Comparison of ENCODE assay signal across 13 cellular contexts in the genomic region with DNA sequence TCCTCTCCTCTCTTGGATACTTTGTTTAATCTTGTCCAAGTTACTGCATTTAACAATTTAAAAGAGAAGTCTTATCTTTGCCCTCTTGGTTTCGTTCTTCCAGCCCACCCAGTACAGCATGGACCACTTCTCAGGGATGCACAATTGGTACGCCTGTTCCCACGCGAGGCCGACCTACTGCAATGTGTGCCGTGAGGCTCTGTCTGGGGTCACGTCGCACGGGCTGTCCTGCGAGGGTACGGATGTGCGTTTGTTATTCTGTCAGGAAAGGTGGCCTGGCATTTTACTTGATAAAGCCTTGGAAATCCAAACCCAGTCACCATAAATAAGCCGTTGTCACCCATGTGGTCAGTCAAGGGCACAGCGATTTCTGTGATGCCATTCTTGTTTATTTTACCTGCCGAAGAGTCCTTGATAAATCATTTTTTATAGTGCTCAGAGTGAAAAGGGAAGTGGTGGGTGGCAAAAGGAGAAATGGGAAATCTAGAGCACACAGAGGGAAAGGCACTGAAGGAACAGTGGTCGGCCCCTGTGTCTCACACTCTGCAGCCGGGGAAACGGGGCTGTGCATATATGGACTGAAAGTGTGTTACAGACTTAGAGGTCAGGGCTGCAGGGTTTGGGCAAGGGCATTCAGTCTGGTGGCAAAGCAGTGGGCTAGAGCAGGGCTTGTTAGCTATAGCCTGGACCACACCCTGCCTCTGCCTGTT.
A peak's percentile ranks its signal among the peaks of the same experiment; 100 is the strongest.
DNase-seq lines count a peak whose midpoint lies in the region; ATAC-seq and TF ChIP-seq lines count a peak whose summit lies in the region.
"Had no signal": no experiment of that assay in that cellular context is flagged by ENCODE, and none has a peak within 500 bp of the region (broad histone marks: within the 10 kb centered on the region; RNA-seq: fewer than 3 reads in every experiment).

No MANE protein-coding gene starts in this region.

- H3K27me3 Mint-ChIP-seq in stimulated activated naive CD8-positive, alpha-beta T cell treated with anti-CD3 and anti-CD28 coated beads, Interleukin-15, Interleukin-2, amounts not matched to agents 100 ng/mL and 50 ng/mL, for 24 hours = no peaks in the 10 kb centered on the region
- H3K27me3 Mint-ChIP-seq in stimulated activated naive CD8-positive, alpha-beta T cell treated with anti-CD3 and anti-CD28 coated beads, Interleukin-15, amount 100 ng/mL, for 72 hours = no peaks in the 10 kb centered on the region
- no peaks in the 10 kb centered on the region for H3K27me3 Mint-ChIP-seq in activated T-helper 17 cell treated with anti-CD3 and anti-CD28 coated beads, Interleukin-2, amount 50 U/mL, for 72 hours
- no peaks in the 10 kb centered on the region for H3K27me3 Mint-ChIP-seq in neural progenitor cell (ENCODE audit: insufficient read depth, low read depth)

- no peak for ATAC-seq in stimulated activated naive CD8-positive, alpha-beta T cell treated with anti-CD3 and anti-CD28 coated beads, Interleukin-15, amount 100 ng/mL, for 72 hours
- ATAC-seq in activated T-helper 17 cell treated with anti-CD3 and anti-CD28 coated beads, Interleukin-2, amount 50 U/mL, for 72 hours (replicated peaks) = no peak
- ATAC-seq in HG02571 (IDR thresholded peaks at IDR 0.05; ENCODE audit: unreplicated experiment) (no peak), GM18520 (IDR thresholded peaks at IDR 0.05; ENCODE audit: unreplicated experiment) (no peak)

- H3K27ac ChIP-seq in neural progenitor cell = no peak overlapping the region
- H3K27ac ChIP-seq: ascending aorta, SJSA1, upper lobe of left lung had no signal

- no peak for DNase-seq in stimulated activated naive CD8-positive, alpha-beta T cell treated with anti-CD3 and anti-CD28 coated beads, Interleukin-15, amount 100 ng/mL, for 72 hours
- DNase-seq in neural progenitor cell (ENCODE audit: low spot score) (no peak), NCI-H526 (lab: John Stamatoyannopoulos, UW) (no peak)
- DNase-seq in activated CD4-positive, alpha-beta T cell treated with anti-CD3 and anti-CD28 coated beads for 48 hours = no peak
- DNase-seq: dermis blood vessel endothelial cell, DMS79 treated with DMSO at 0.1 percent for 48 hours had no signal

- TF ChIP-seq CTCF in neural progenitor cell (IDR thresholded peaks at IDR 0.05) = no peak

- H3F3A ChIP-seq in neural progenitor cell (ENCODE audit: low read depth) = no peaks in the 10 kb centered on the region

- H3K36me3 ChIP-seq in neural progenitor cell = no peaks in the 10 kb centered on the region

- no peaks in the 10 kb centered on the region for H4K20me1 ChIP-seq in neural progenitor cell (ENCODE audit: low read depth)

- H3K9me3 Mint-ChIP-seq in stimulated activated naive CD8-positive, alpha-beta T cell treated with anti-CD3 and anti-CD28 coated beads, Interleukin-15, Interleukin-2, amounts not matched to agents 100 ng/mL and 50 ng/mL, for 24 hours = no peaks in the 10 kb centered on the region
- H3K9me3 Mint-ChIP-seq in stimulated activated naive CD8-positive, alpha-beta T cell treated with anti-CD3 and anti-CD28 coated beads, Interleukin-15, amount 100 ng/mL, for 72 hours = no peaks in the 10 kb centered on the region
- H3K9me3 Mint-ChIP-seq in activated T-helper 17 cell treated with anti-CD3 and anti-CD28 coated beads, Interleukin-2, amount 50 U/mL, for 72 hours = no peaks in the 10 kb centered on the region
- no peaks in the 10 kb centered on the region for H3K9me3 Mint-ChIP-seq in neural progenitor cell

- H3K79me2 ChIP-seq in neural progenitor cell (ENCODE audit: low read depth) = no peaks in the 10 kb centered on the region

- H3K4me1 ChIP-seq in neural progenitor cell = no peaks in the 10 kb centered on the region
- H3K4me1 ChIP-seq: upper lobe of left lung had no signal

- no peak overlapping the region for H3K4me3 ChIP-seq in neural progenitor cell
- H3K4me3 ChIP-seq: ascending aorta, SJSA1, upper lobe of left lung had no signal

- no peaks in the 10 kb centered on the region for H3K27me3 ChIP-seq in neural progenitor cell
- H3K27me3 ChIP-seq: ascending aorta, SJSA1, upper lobe of left lung had no signal

- H3K4me3 Mint-ChIP-seq in stimulated activated naive CD8-positive, alpha-beta T cell treated with anti-CD3 and anti-CD28 coated beads, Interleukin-15, Interleukin-2, amounts not matched to agents 100 ng/mL and 50 ng/mL, for 24 hours = no peak overlapping the region
- H3K4me3 Mint-ChIP-seq in stimulated activated naive CD8-positive, alpha-beta T cell treated with anti-CD3 and anti-CD28 coated beads, Interleukin-15, amount 100 ng/mL, for 72 hours = no peak overlapping the region
- H3K4me3 Mint-ChIP-seq in activated T-helper 17 cell treated with anti-CD3 and anti-CD28 coated beads, Interleukin-2, amount 50 U/mL, for 72 hours = no peak overlapping the region
- no peak overlapping the region for H3K4me3 Mint-ChIP-seq in neural progenitor cell

- no peaks in the 10 kb centered on the region for H3K9me3 ChIP-seq in neural progenitor cell (ENCODE audit: low read depth)
- H3K9me3 ChIP-seq: ascending aorta, SJSA1, upper lobe of left lung had no signal

- H3K4me1 Mint-ChIP-seq in stimulated activated naive CD8-positive, alpha-beta T cell treated with anti-CD3 and anti-CD28 coated beads, Interleukin-15, Interleukin-2, amounts not matched to agents 100 ng/mL and 50 ng/mL, for 24 hours (ENCODE audit: low read depth) = peaks cover 26% of the 10 kb centered on the region
- peaks cover 31% of the 10 kb centered on the region for H3K4me1 Mint-ChIP-seq in stimulated activated naive CD8-positive, alpha-beta T cell treated with anti-CD3 and anti-CD28 coated beads, Interleukin-15, amount 100 ng/mL, for 72 hours
- H3K4me1 Mint-ChIP-seq in activated T-helper 17 cell treated with anti-CD3 and anti-CD28 coated beads, Interleukin-2, amount 50 U/mL, for 72 hours = peaks cover 8% of the 10 kb centered on the region
- H3K4me1 Mint-ChIP-seq in neural progenitor cell = no peaks in the 10 kb centered on the region

- peaks cover 30% of the 10 kb centered on the region for H3K36me3 Mint-ChIP-seq in stimulated activated naive CD8-positive, alpha-beta T cell treated with anti-CD3 and anti-CD28 coated beads, Interleukin-15, Interleukin-2, amounts not matched to agents 100 ng/mL and 50 ng/mL, for 24 hours (ENCODE audit: low read depth)
- peaks cover 60% of the 10 kb centered on the region for H3K36me3 Mint-ChIP-seq in activated T-helper 17 cell treated with anti-CD3 and anti-CD28 coated beads, Interleukin-2, amount 50 U/mL, for 72 hours (ENCODE audit: low read depth)
- peaks cover 2% of the 10 kb centered on the region for H3K36me3 Mint-ChIP-seq in neural progenitor cell

- no peak overlapping the region for H3K4me2 ChIP-seq in neural progenitor cell

- H3K9ac ChIP-seq in neural progenitor cell = no peak overlapping the region

- no peak overlapping the region for H2AFZ ChIP-seq in neural progenitor cell (replicated peaks)

- H3K27ac Mint-ChIP-seq in stimulated activated naive CD8-positive, alpha-beta T cell treated with anti-CD3 and anti-CD28 coated beads, Interleukin-15, Interleukin-2, amounts not matched to agents 100 ng/mL and 50 ng/mL, for 24 hours = peak overlapping the region; percentile 45
- H3K27ac Mint-ChIP-seq in stimulated activated naive CD8-positive, alpha-beta T cell treated with anti-CD3 and anti-CD28 coated beads, Interleukin-15, amount 100 ng/mL, for 72 hours = peak overlapping the region in 1 of 2 donors; percentile 5
- peak overlapping the region; percentile 70 for H3K27ac Mint-ChIP-seq in activated T-helper 17 cell treated with anti-CD3 and anti-CD28 coated beads, Interleukin-2, amount 50 U/mL, for 72 hours
- peak overlapping the region; percentile 11 for H3K27ac Mint-ChIP-seq in neural progenitor cell
